17 cellular contexts compared by ENCODE assay signal in genomic region chr6:37897321-37897720, GRCh38.
DNase-seq lines count a peak whose midpoint lies in the region; ATAC-seq and TF ChIP-seq lines count a peak whose summit lies in the region.
"Had no signal": no experiment of that assay in that cellular context is flagged by ENCODE, and none has a peak within 500 bp of the region (broad histone marks: within the 10 kb centered on the region; RNA-seq: fewer than 3 reads in every experiment).

No MANE protein-coding gene starts in this region.

- no peaks in the 10 kb centered on the region for H3K9me3 ChIP-seq in mammary epithelial cell (replicated peaks; ENCODE audit: insufficient read depth, low read length)
- H3K9me3 ChIP-seq: prostate gland had no signal

- no peaks in the 10 kb centered on the region for H3K36me3 ChIP-seq in mammary epithelial cell (ENCODE audit: insufficient read depth, low read length)
- H3K36me3 ChIP-seq: prostate gland had no signal

- peaks cover 20% of the 10 kb centered on the region for H3K4me1 Mint-ChIP-seq in mesothelial cell of epicardium
- H3K4me1 Mint-ChIP-seq in T-helper 2 cell treated with Interferon-gamma antibody and Interleukin-4, amounts not matched to agents 5 μg/mL and 100 μg/mL, for 36 hours (ENCODE audit: low read depth), result peaks cover 17% of the 10 kb centered on the region

- H3K27ac ChIP-seq in mammary epithelial cell (ENCODE audit: insufficient read depth, low read depth, low read length), result peak overlapping the region; percentile 47
- H3K27ac ChIP-seq: 22Rv1, C4-2B, prostate gland had no signal

- DNase-seq in DMS153 (lab: John Stamatoyannopoulos, UW) (peak; percentile 33), DMS153 treated with DMSO at 0.1 percent for 48 hours (lab: John Stamatoyannopoulos, UW; ENCODE audit: unreplicated experiment) (no peak), NCI-H2196 treated with DMSO at 0.1 percent for 48 hours (lab: John Stamatoyannopoulos, UW; ENCODE audit: unreplicated experiment) (peak; percentile 35), mammary epithelial cell (peak; percentile 58), mesothelial cell of epicardium (ENCODE audit: low spot score in 2 of 2, unreplicated experiment in 2 of 2) (no peak), Right ventricle myocardium inferior (ENCODE audit: missing footprints) (no peak)
- DNase-seq in T-helper 2 cell treated with Interferon-gamma antibody and Interleukin-4, amounts not matched to agents 5 μg/mL and 100 μg/mL, for 36 hours (ENCODE audit: low spot score), result no peak
- DNase-seq: activated CD4-positive, alpha-beta T cell treated with anti-CD3 and anti-CD28 coated beads for 4 hours; activated naive CD8-positive, alpha-beta T cell treated with anti-CD3 and anti-CD28 coated beads, Interleukin-2, amount 10 ng/mL, durations not matched to agents 7 days and 5 days; HFFc6; naive thymus-derived CD4-positive, alpha-beta T cell; NCI-H2029 treated with DMSO at 0.1 percent for 48 hours; T-helper 17 cell had no signal

- peak overlapping the region; percentile 52 for H3K27ac Mint-ChIP-seq in mesothelial cell of epicardium
- H3K27ac Mint-ChIP-seq in T-helper 2 cell treated with Interferon-gamma antibody and Interleukin-4, amounts not matched to agents 5 μg/mL and 100 μg/mL, for 36 hours, result no peak overlapping the region
- H3K27ac Mint-ChIP-seq: activated naive CD8-positive, alpha-beta T cell treated with anti-CD3 and anti-CD28 coated beads, Interleukin-2, amount 10 ng/mL, durations not matched to agents 7 days and 5 days had no signal

- BruUV-seq in mammary epithelial cell (replicated peaks; lab: Mats Ljungman, UMichigan), result no TSS peak

- H4K20me1 ChIP-seq in mammary epithelial cell (ENCODE audit: insufficient read depth, low read length), result no peaks in the 10 kb centered on the region

- no peaks in the 10 kb centered on the region for H3K27me3 Mint-ChIP-seq in mesothelial cell of epicardium (ENCODE audit: low read depth)
- H3K27me3 Mint-ChIP-seq in T-helper 2 cell treated with Interferon-gamma antibody and Interleukin-4, amounts not matched to agents 5 μg/mL and 100 μg/mL, for 36 hours (ENCODE audit: low read depth), result peaks cover 2% of the 10 kb centered on the region
- H3K27me3 Mint-ChIP-seq: activated naive CD8-positive, alpha-beta T cell treated with anti-CD3 and anti-CD28 coated beads, Interleukin-2, amount 10 ng/mL, durations not matched to agents 7 days and 5 days; naive thymus-derived CD4-positive, alpha-beta T cell; T-helper 17 cell had no signal

- H3K4me1 ChIP-seq in mammary epithelial cell (ENCODE audit: insufficient read depth, low read length), result peaks cover 17% of the 10 kb centered on the region
- H3K4me1 ChIP-seq: prostate gland had no signal

- peaks cover 20% of the 10 kb centered on the region for H3K36me3 Mint-ChIP-seq in mesothelial cell of epicardium
- H3K36me3 Mint-ChIP-seq in T-helper 2 cell treated with Interferon-gamma antibody and Interleukin-4, amounts not matched to agents 5 μg/mL and 100 μg/mL, for 36 hours (ENCODE audit: low read depth), result peaks cover 14% of the 10 kb centered on the region

- H3K9ac ChIP-seq in mammary epithelial cell (ENCODE audit: insufficient read depth, low read length), result no peak overlapping the region

- H3K4me3 Mint-ChIP-seq in mesothelial cell of epicardium, result no peak overlapping the region
- H3K4me3 Mint-ChIP-seq in T-helper 2 cell treated with Interferon-gamma antibody and Interleukin-4, amounts not matched to agents 5 μg/mL and 100 μg/mL, for 36 hours, result no peak overlapping the region
- H3K4me3 Mint-ChIP-seq: activated naive CD8-positive, alpha-beta T cell treated with anti-CD3 and anti-CD28 coated beads, Interleukin-2, amount 10 ng/mL, durations not matched to agents 7 days and 5 days; HFFc6 had no signal

- H3K4me3 ChIP-seq in mammary epithelial cell (replicated peaks in 1 of 3; ENCODE audit: insufficient read depth in 1 of 3, low read depth in 2 of 3, low read length in 3 of 3), result no peak overlapping the region
- H3K4me3 ChIP-seq: prostate gland had no signal

- 22% methylated on average over 5 of the region's 5 CpGs for WGBS in mammary epithelial cell (ENCODE audit: low coverage, missing lambda C conversion rate)

- peaks cover 96% of the 10 kb centered on the region for H3K79me2 ChIP-seq in mammary epithelial cell (ENCODE audit: insufficient read depth, low read length)

- no peak for ATAC-seq in HG03439 (IDR thresholded peaks at IDR 0.05; ENCODE audit: unreplicated experiment)
- ATAC-seq in Right ventricle myocardium inferior, result no peak
- ATAC-seq: naive thymus-derived CD4-positive, alpha-beta T cell; T-helper 17 cell had no signal

- intact Hi-C loops in mammary epithelial cell (cut with micrococcal nuclease), result no loop called here
- intact Hi-C loops in Right ventricle myocardium inferior (cut with DNase I), result no loop called here

- in situ Hi-C loops in mammary epithelial cell (cut with MboI; ENCODE audit: low sequenced_read_pairs in 2 of 2), result no loop called here

- TF ChIP-seq CTCF in mammary epithelial cell (conservative IDR thresholded peaks at IDR 0.05 in 1 of 2, IDR thresholded peaks at IDR 0.05 in 1 of 2; ENCODE audit: extremely low read depth in 1 of 2, insufficient read depth in 1 of 2, low read depth in 1 of 2, low read length in 2 of 2) (no peak), mesothelial cell of epicardium (IDR thresholded peaks at IDR 0.05; ENCODE audit: unreplicated experiment) (no peak)

- dilution Hi-C loops in mammary epithelial cell (cut with HindIII; ENCODE audit: low sequenced_read_pairs), result no loop called here

- peaks cover 7% of the 10 kb centered on the region for H3K9me3 Mint-ChIP-seq in mesothelial cell of epicardium
- no peaks in the 10 kb centered on the region for H3K9me3 Mint-ChIP-seq in T-helper 2 cell treated with Interferon-gamma antibody and Interleukin-4, amounts not matched to agents 5 μg/mL and 100 μg/mL, for 36 hours
- H3K9me3 Mint-ChIP-seq: HFFc6 had no signal

- peak overlapping the region; percentile 84 for H3K4me2 ChIP-seq in mammary epithelial cell (ENCODE audit: insufficient read depth, low read depth, low read length)

- CTCF ChIA-PET in mammary epithelial cell (lab: Charles Lee; ENCODE audit: low non-redundant PET), result no interaction called here

- no peak overlapping the region for H2AFZ ChIP-seq in mammary epithelial cell (ENCODE audit: low read depth, low read length)

- no peaks in the 10 kb centered on the region for H3K27me3 ChIP-seq in mammary epithelial cell (ENCODE audit: insufficient read depth, low read length)

Comparison
In these comparisons a context has a peak if more than half of its experiments do, and no peak if none do; other contexts are left out.
1. DNase-seq: peak in DMS153 (single experiment), NCI-H2196 treated with DMSO at 0.1 percent for 48 hours (single experiment) and mammary epithelial cell (single experiment); none in DMS153 treated with DMSO at 0.1 percent for 48 hours (single experiment), mesothelial cell of epicardium (0 of 2), Right ventricle myocardium inferior (single experiment) and T-helper 2 cell treated with Interferon-gamma antibody and Interleukin-4, amounts not matched to agents 5 μg/mL and 100 μg/mL, for 36 hours (single experiment).